Comparison of ENCODE assay signal across 1 cellular context in the genomic region with DNA sequence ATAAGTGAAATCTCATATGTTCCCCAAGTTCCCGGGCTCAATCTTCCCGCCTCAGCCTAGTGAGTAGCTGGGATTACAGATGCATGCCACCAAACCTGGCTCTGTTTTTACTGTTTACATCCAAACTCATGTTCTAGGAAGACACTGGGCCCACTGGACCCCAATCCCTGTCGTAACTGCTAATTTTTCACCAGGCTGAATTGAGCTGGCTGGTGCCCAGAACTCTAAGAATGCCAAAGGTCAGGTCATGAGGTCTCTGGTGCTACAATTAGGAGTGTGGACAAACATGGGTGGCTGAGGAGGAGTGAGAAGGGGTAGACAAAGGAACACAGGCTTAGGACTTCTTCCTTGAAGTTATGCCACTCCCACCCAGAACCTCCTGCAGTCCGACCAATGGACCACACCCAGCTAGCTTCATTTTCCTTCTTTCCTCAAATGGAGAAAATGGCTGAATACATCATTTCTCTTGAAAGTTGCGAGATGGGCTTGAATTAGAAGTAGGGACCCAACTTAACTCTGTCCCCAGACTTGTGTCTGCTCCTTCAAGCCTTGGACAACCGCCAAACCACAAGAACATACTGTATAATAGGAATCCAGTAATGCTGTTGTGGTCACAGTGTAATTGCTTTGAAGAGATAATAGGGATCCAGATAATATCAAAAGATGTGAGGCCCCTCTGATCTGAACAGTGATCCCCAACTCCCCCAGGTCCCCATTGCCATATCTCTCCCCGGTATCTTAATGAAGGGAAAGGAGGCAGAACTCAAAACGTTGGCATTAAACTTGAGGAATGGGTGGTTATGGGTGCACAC.
A peak's percentile ranks its signal among the peaks of the same experiment; 100 is the strongest.
TF ChIP-seq lines count a peak whose summit lies in the region.

No MANE protein-coding gene starts in this region.

TF ChIP-seq in HepG2, 621 proteins besides CTCF, POLR2A, EP300 and RAD21:
- peak; percentile 53; the same call in 1 of the 2 replicates for TF ChIP-seq BCL6 (CRISPR knock-in tag; IDR thresholded peaks at IDR 0.05)
- no peak for TF ChIP-seq BRCA1 (CRISPR knock-in tag; IDR thresholded peaks at IDR 0.05)
- TF ChIP-seq ZNF563 (CRISPR knock-in tag; IDR thresholded peaks at IDR 0.05): no peak
